Comparison of ENCODE assay signal across 1 cellular context in the genomic region with DNA sequence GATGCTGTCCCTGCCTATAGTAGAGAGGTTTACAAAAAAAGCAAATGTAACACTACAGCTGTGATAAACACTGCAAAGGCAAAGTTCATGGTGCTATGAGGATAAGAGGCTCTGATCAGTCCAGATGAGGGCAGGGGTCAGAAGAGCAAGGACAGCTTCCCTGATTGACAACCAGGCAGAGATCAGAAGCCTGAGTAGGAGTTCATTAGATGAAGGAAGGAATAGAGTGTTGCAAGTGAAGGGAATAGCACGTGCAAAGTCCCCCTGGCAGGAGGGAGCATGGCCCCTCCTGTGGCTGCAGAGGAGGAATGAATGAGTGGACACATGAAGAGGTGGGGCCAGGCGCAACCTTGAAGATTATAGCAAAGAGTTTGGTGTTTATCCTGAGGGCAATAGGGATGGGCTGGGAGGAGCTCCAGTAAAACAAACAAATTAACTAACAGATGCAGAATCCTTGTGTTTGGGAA.
TF ChIP-seq lines count a peak whose summit lies in the region.

No MANE protein-coding gene starts in this region.

TF ChIP-seq in HepG2, 621 proteins besides CTCF, POLR2A, EP300 and RAD21 (continued from another document and continues in another):
- TF ChIP-seq ZBTB40 (IDR thresholded peaks at IDR 0.05) (no peak), ZBTB40 (CRISPR knock-in tag; IDR thresholded peaks at IDR 0.05) (no peak), ZZZ3 (CRISPR knock-in tag; IDR thresholded peaks at IDR 0.05; ENCODE audit: borderline replicate concordance) (no peak), IRF2 (CRISPR knock-in tag; IDR thresholded peaks at IDR 0.05) (no peak), PCBP2 (optimal IDR thresholded peaks at IDR 0.05; ENCODE audit: low read depth, low read length, poor library complexity, severe bottlenecking) (no peak), ZNF776 (CRISPR knock-in tag; IDR thresholded peaks at IDR 0.05) (no peak), NBN (conservative IDR thresholded peaks at IDR 0.05) (no peak), SNAPC5 (CRISPR knock-in tag; IDR thresholded peaks at IDR 0.05; ENCODE audit: borderline replicate concordance) (no peak), ZNF564 (CRISPR knock-in tag; IDR thresholded peaks at IDR 0.05) (no peak), ZNF724P (CRISPR knock-in tag; IDR thresholded peaks at IDR 0.05; ENCODE audit: borderline replicate concordance) (no peak), ZNF646 (CRISPR knock-in tag; IDR thresholded peaks at IDR 0.05) (no peak), SMAD1 (CRISPR knock-in tag; IDR thresholded peaks at IDR 0.05; ENCODE audit: borderline replicate concordance, low read depth) (no peak), U2AF1 (optimal IDR thresholded peaks at IDR 0.05; ENCODE audit: low read depth, low read length) (no peak), ZNF775 (CRISPR knock-in tag; IDR thresholded peaks at IDR 0.05; ENCODE audit: borderline replicate concordance) (no peak), JDP2 (CRISPR knock-in tag; IDR thresholded peaks at IDR 0.05; ENCODE audit: borderline replicate concordance) (no peak), MIXL1 (CRISPR knock-in tag; IDR thresholded peaks at IDR 0.05) (no peak), ZBED4 (CRISPR knock-in tag; IDR thresholded peaks at IDR 0.05; ENCODE audit: borderline replicate concordance) (no peak), ZKSCAN1 (IDR thresholded peaks at IDR 0.05; ENCODE audit: low read length) (no peak), SOX6 (IDR thresholded peaks at IDR 0.05) (no peak), SOX6 (CRISPR knock-in tag; IDR thresholded peaks at IDR 0.05) (0 out of 2 replicates have a peak, but pooled peaks have one; percentile 19), ZNF629 (CRISPR knock-in tag; conservative IDR thresholded peaks at IDR 0.05) (no peak), ZNF333 (CRISPR knock-in tag; IDR thresholded peaks at IDR 0.05; ENCODE audit: borderline replicate concordance) (no peak), SMC3 (IDR thresholded peaks at IDR 0.05; ENCODE audit: low read length) (no peak), AHR (CRISPR knock-in tag; IDR thresholded peaks at IDR 0.05) (no peak), NFE2L2 (IDR thresholded peaks at IDR 0.05; ENCODE audit: low read length) (no peak), BCL6 (CRISPR knock-in tag; IDR thresholded peaks at IDR 0.05) (no peak), ZNF768 (CRISPR knock-in tag; IDR thresholded peaks at IDR 0.05) (no peak), ZNF577 (CRISPR knock-in tag; IDR thresholded peaks at IDR 0.05; ENCODE audit: borderline replicate concordance, low read depth) (no peak), GATAD2A (CRISPR knock-in tag; IDR thresholded peaks at IDR 0.05) (peak; percentile 21; the same call in 1 of the 2 replicates), FOXK1 (CRISPR knock-in tag; IDR thresholded peaks at IDR 0.05; ENCODE audit: borderline replicate concordance, low read depth) (no peak), ZSCAN20 (CRISPR knock-in tag; IDR thresholded peaks at IDR 0.05; ENCODE audit: borderline replicate concordance) (no peak), ZMYM4 (CRISPR knock-in tag; IDR thresholded peaks at IDR 0.05) (0 out of 2 replicates have a peak, but pooled peaks have one; percentile 34), RBAK (CRISPR knock-in tag; IDR thresholded peaks at IDR 0.05) (no peak), ZNF558 (CRISPR knock-in tag; IDR thresholded peaks at IDR 0.05; ENCODE audit: borderline replicate concordance) (no peak)
- TF ChIP-seq, protein P1, sequence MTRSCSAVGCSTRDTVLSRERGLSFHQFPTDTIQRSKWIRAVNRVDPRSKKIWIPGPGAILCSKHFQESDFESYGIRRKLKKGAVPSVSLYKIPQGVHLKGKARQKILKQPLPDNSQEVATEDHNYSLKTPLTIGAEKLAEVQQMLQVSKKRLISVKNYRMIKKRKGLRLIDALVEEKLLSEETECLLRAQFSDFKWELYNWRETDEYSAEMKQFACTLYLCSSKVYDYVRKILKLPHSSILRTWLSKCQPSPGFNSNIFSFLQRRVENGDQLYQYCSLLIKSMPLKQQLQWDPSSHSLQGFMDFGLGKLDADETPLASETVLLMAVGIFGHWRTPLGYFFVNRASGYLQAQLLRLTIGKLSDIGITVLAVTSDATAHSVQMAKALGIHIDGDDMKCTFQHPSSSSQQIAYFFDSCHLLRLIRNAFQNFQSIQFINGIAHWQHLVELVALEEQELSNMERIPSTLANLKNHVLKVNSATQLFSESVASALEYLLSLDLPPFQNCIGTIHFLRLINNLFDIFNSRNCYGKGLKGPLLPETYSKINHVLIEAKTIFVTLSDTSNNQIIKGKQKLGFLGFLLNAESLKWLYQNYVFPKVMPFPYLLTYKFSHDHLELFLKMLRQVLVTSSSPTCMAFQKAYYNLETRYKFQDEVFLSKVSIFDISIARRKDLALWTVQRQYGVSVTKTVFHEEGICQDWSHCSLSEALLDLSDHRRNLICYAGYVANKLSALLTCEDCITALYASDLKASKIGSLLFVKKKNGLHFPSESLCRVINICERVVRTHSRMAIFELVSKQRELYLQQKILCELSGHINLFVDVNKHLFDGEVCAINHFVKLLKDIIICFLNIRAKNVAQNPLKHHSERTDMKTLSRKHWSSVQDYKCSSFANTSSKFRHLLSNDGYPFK (CRISPR knock-in tag; IDR thresholded peaks at IDR 0.05; ENCODE audit: borderline replicate concordance), result no peak
- TF ChIP-seq, protein P2, sequence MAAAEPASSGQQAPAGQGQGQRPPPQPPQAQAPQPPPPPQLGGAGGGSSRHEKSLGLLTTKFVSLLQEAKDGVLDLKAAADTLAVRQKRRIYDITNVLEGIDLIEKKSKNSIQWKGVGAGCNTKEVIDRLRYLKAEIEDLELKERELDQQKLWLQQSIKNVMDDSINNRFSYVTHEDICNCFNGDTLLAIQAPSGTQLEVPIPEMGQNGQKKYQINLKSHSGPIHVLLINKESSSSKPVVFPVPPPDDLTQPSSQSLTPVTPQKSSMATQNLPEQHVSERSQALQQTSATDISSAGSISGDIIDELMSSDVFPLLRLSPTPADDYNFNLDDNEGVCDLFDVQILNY (CRISPR knock-in tag; conservative IDR thresholded peaks at IDR 0.05), result no peak
